Comparison of ENCODE assay signal across 13 cellular contexts in the genomic region with DNA sequence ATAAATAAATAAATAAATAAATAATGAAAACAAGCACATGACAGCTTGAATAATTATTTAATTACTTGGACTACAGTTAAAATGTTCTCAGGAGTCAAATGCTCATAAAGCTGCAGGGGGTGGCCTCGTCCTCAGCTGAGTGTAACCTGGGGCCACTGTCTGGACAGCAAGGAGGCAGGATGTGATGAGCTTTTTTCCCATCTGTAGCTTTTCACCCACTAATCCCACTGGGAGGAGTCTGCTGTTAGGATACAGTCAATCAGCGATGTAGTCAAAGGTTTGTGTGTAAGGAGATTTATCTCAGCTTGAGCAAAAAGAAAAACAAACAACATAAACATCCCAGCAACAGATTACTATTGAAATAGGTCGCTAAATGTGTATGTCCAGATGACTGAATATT. TPM values are rescaled to one million over a fixed set of nuclear protein-coding genes. Genes with fewer than 3 reads are reported as not detected.
DNase-seq lines count a peak whose midpoint lies in the region; ATAC-seq and TF ChIP-seq lines count a peak whose summit lies in the region.
"Had no signal": no experiment of that assay in that cellular context is flagged by ENCODE, and none has a peak within 500 bp of the region (broad histone marks: within the 10 kb centered on the region; RNA-seq: fewer than 3 reads in every experiment).

No MANE protein-coding gene starts in this region.

- intact Hi-C loops in left cardiac atrium (cut with DNase I): no loop called here

- TF ChIP-seq CTCF in fibroblast of mammary gland (conservative IDR thresholded peaks at IDR 0.05; ENCODE audit: control insufficient read depth, insufficient read depth, low read depth, low read length): no peak

- no peak overlapping the region for H3K4me3 ChIP-seq in fibroblast of mammary gland (ENCODE audit: control insufficient read depth, low read depth, low read length)

- DNase-seq in NCI-H524 (lab: John Stamatoyannopoulos, UW) (peak; percentile 10 to 48), NCI-H524 treated with DMSO at 0.1 percent for 48 hours (lab: John Stamatoyannopoulos, UW) (no peak), NCI-H82 (lab: John Stamatoyannopoulos, UW) (peak; percentile 81), fibroblast of mammary gland (ENCODE audit: low read depth) (peak; percentile 70), left cardiac atrium (no peak)
- no peak for DNase-seq in central memory CD4-positive, alpha-beta T cell
- DNase-seq in stimulated activated naive CD4-positive, alpha-beta T cell (lab: John Stamatoyannopoulos, UW): no peak
- DNase-seq: DMS79, NCI-H146, NCI-H446, SIG-M5, T-helper 17 cell had no signal

- ATAC-seq in GM21447 (IDR thresholded peaks at IDR 0.05; ENCODE audit: unreplicated experiment) (no peak), left cardiac atrium (no peak)
- ATAC-seq: T-helper 17 cell had no signal

RNA-seq across cellular contexts. Expression of a gene that starts 22.5 kb away (rescaled TPM):
- 10 to 100 TPM; 14.4 to 14.9 TPM for total RNA-seq in left cardiac atrium

Comparison
In these comparisons a context has a peak if more than half of its experiments do, and no peak if none do; other contexts are left out.
1. DNase-seq: peak in NCI-H524 (2 of 2), NCI-H82 (single experiment) and fibroblast of mammary gland (single experiment); none in NCI-H524 treated with DMSO at 0.1 percent for 48 hours (single experiment), central memory CD4-positive, alpha-beta T cell (single experiment), stimulated activated naive CD4-positive, alpha-beta T cell (0 of 6) and left cardiac atrium (single experiment).